In genomic region chr1:212968385-212968863, GRCh38 we compare ENCODE assay signal across 10 cellular contexts. TPM values are rescaled to one million over a fixed set of nuclear protein-coding genes. Genes with fewer than 3 reads are reported as not detected.
DNase-seq lines count a peak whose midpoint lies in the region; ATAC-seq and TF ChIP-seq lines count a peak whose summit lies in the region.
"Had no signal": no experiment of that assay in that cellular context is flagged by ENCODE, and none has a peak within 500 bp of the region (broad histone marks: within the 10 kb centered on the region; RNA-seq: fewer than 3 reads in every experiment).

No MANE protein-coding gene starts in this region.

- H3K27me3 Mint-ChIP-seq in brain = no peaks in the 10 kb centered on the region

- TF ChIP-seq POLR2A in testis (IDR thresholded peaks at IDR 0.05) = no peak
- TF ChIP-seq POLR2A in prostate gland (IDR thresholded peaks at IDR 0.05) = no peak

- H3K27ac ChIP-seq in BLaER1 = peak overlapping the region; percentile 33; the same call in 1 of the 2 replicates
- H3K27ac ChIP-seq in testis = no peak overlapping the region
- H3K27ac ChIP-seq in prostate gland = no peak overlapping the region

- H3K9ac ChIP-seq in BLaER1 = no peak overlapping the region

- no peaks in the 10 kb centered on the region for H4K20me1 ChIP-seq in BLaER1

- no peaks in the 10 kb centered on the region for H3K9me3 ChIP-seq in BLaER1
- H3K9me3 ChIP-seq in testis = no peaks in the 10 kb centered on the region
- H3K9me3 ChIP-seq in prostate gland = no peaks in the 10 kb centered on the region

- no peaks in the 10 kb centered on the region for H3K27me3 ChIP-seq in BLaER1
- H3K27me3 ChIP-seq in testis = no peaks in the 10 kb centered on the region
- H3K27me3 ChIP-seq in prostate gland (replicated peaks; ENCODE audit: insufficient read depth) = no peaks in the 10 kb centered on the region

- peak overlapping the region in 3 of 5 experiments; percentile 8 to 65 (median 52) for H3K27ac Mint-ChIP-seq in brain
- H3K27ac Mint-ChIP-seq: memory B cell had no signal

- H3K4me3 ChIP-seq in BLaER1 (no peak overlapping the region), testis (no peak overlapping the region), prostate gland (no peak overlapping the region)

- DNase-seq in SKM-1 treated with dmso at 0.1 percent for 144 hours (lab: John Stamatoyannopoulos, UW; ENCODE audit: unreplicated experiment) (no peak), testis (no peak), COLO668 (lab: John Stamatoyannopoulos, UW; ENCODE audit: unreplicated experiment) (no peak), prostate gland (ENCODE audit: low spot score) (no peak)
- DNase-seq: activated T-cell treated with anti-CD3 and anti-CD28 coated beads, Interleukin-2, amount 50 U/mL, for 4 hours had no signal

- 77 to 85% methylated on average over 3 of the region's 3 CpGs for WGBS in testis, 2 donors
- WGBS in prostate gland = 66% methylated on average over 3 of the region's 3 CpGs

- peak overlapping the region; percentile 60 for H3K4me2 ChIP-seq in BLaER1

- peak overlapping the region in 1 of 5 experiments; percentile 0 for H3K4me3 Mint-ChIP-seq in brain
- H3K4me3 Mint-ChIP-seq: activated T-cell treated with anti-CD3 and anti-CD28 coated beads, Interleukin-2, amount 50 U/mL, for 4 hours; memory B cell had no signal

- TF ChIP-seq CTCF in brain (conservative IDR thresholded peaks at IDR 0.05) = no peak
- TF ChIP-seq CTCF in testis (IDR thresholded peaks at IDR 0.05) = no peak
- TF ChIP-seq CTCF in prostate gland (IDR thresholded peaks at IDR 0.05) = no peak

- H3K9me3 Mint-ChIP-seq in brain = no peaks in the 10 kb centered on the region
- H3K9me3 Mint-ChIP-seq: activated T-cell treated with anti-CD3 and anti-CD28 coated beads, Interleukin-2, amount 50 U/mL, for 4 hours; memory B cell had no signal

- H3K4me1 ChIP-seq in BLaER1 = peaks cover 27% of the 10 kb centered on the region
- no peaks in the 10 kb centered on the region for H3K4me1 ChIP-seq in testis
- no peaks in the 10 kb centered on the region for H3K4me1 ChIP-seq in prostate gland (replicated peaks)

- peaks cover 90% of the 10 kb centered on the region for H3K36me3 Mint-ChIP-seq in brain

- ATAC-seq in GM21360 (IDR thresholded peaks at IDR 0.05; ENCODE audit: unreplicated experiment) = peak; percentile 48
- ATAC-seq in HG03378 (IDR thresholded peaks at IDR 0.05; ENCODE audit: unreplicated experiment) = peak; percentile 64

- intact Hi-C loops in testis (cut with DNase I; ENCODE audit: low total_unique reads) (no loop called here), prostate gland (cut with DNase I) (no loop called here)

- H3K4me1 Mint-ChIP-seq in brain = peaks cover 52% of the 10 kb centered on the region

- H3K36me3 ChIP-seq in BLaER1 = peaks cover 84% of the 10 kb centered on the region
- H3K36me3 ChIP-seq in testis (ENCODE audit: low read depth, missing control alignments) = no peaks in the 10 kb centered on the region
- H3K36me3 ChIP-seq in prostate gland = no peaks in the 10 kb centered on the region

RNA-seq across cellular contexts. Expression of gene VASH2, which starts 18.1 kb away (rescaled TPM):
- polyA plus RNA-seq in brain (ENCODE audit: insufficient read depth, low read depth, low replicate concordance) (3.6 TPM), testis (ENCODE audit: insufficient read depth, low read depth, low replicate concordance) (18.0 TPM)
- total RNA-seq in testis (10 to 100 TPM in 1 of 2 donors, 1 to 10 TPM in 1; 9.5 to 30.9 TPM), prostate gland (1 to 10 TPM; 2.6 to 2.7 TPM)

RNA-seq across cellular contexts. Expression of gene ANGEL2, which starts 47.2 kb away (rescaled TPM):
- polyA plus RNA-seq in brain (ENCODE audit: insufficient read depth, low read depth, low replicate concordance) (10.7 TPM), testis (ENCODE audit: insufficient read depth, low read depth, low replicate concordance) (20.3 TPM)
- total RNA-seq in testis (10 to 100 TPM; 49.1 to 63.1 TPM), prostate gland (10 to 100 TPM; 54.0 to 57.3 TPM)
